8 cellular contexts compared by ENCODE assay signal in the genomic region with DNA sequence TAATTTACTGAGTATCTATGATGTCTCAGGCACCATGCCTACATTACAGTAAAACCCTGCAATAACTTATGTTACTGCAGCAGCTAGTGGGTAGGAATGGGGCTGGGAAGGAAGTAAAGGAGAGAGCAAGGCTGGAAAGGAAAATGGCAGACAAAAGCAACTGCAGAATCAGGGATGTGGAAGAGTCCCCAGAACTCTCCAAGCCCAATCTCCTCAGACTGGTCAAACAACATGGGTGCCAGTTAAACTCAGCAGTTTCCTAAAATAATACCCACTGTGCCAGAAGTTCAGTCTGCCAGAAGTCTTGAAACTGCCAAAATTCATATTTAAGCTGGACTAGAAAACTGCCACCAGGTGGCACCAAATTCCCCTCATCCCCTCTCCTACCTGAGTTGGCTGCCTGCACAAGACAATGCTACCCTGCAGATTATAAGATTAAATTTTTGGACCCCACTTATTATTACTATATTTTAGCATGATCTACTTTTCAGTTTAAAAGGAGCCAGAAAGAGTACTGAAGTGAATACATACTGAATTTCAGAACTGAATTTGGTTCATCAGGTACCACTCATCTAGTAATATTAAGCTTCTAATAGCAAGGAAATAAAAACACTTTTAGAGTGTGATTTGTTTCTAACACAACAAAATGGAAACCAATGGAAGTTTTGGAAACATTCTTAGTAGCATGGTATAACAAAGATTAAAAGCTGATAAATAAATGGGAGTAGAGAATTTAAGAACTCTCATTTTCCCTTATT.
A peak's percentile ranks its signal among the peaks of the same experiment; 100 is the strongest.
DNase-seq lines count a peak whose midpoint lies in the region; ATAC-seq, FAIRE-seq and TF ChIP-seq lines count a peak whose summit lies in the region.

No MANE protein-coding gene starts in this region.

- H3K9me3 ChIP-seq in lower lobe of right lung: no peaks in the 10 kb centered on the region

- no peaks in the 10 kb centered on the region for H3K27me3 Mint-ChIP-seq in activated CD4-positive, alpha-beta T cell treated with anti-CD3 and anti-CD28 coated beads, Interleukin-2, amount 10 ng/mL, durations not matched to agents 7 days and 5 days

- H3K27ac ChIP-seq in lower lobe of right lung: no peak overlapping the region

- no peaks in the 10 kb centered on the region for H3K9me3 Mint-ChIP-seq in activated CD4-positive, alpha-beta T cell treated with anti-CD3 and anti-CD28 coated beads, Interleukin-2, amount 10 ng/mL, durations not matched to agents 7 days and 5 days

- H3K36me3 ChIP-seq in lower lobe of right lung: peaks cover 98% of the 10 kb centered on the region

- CTCF ChIA-PET in HEK293T (lab: Yijun Ruan, JAX): interaction anchor here (0.7 to 1.2 kb wide), 8 partner anchors 12 to 117 kb away, joined by 3 to 4 read pairs (median 3); no protein-coding TSS in a partner anchor
- CTCF ChIA-PET in activated CD4-positive, alpha-beta T cell treated with anti-CD3 and anti-CD28 coated beads, Interleukin-2, amount 10 ng/mL, durations not matched to agents 7 days and 5 days (lab: Charles Lee): interaction anchor here (0.6 to 1.8 kb wide), 12 partner anchors 13 to 126 kb away, joined by 3 to 10 read pairs (median 4); a partner anchor contains a TSS

- H3K27ac Mint-ChIP-seq in activated CD4-positive, alpha-beta T cell treated with anti-CD3 and anti-CD28 coated beads, Interleukin-2, amount 10 ng/mL, durations not matched to agents 7 days and 5 days: no peak overlapping the region

- intact Hi-C loops in lower lobe of right lung (cut with DNase I): no loop called here

- no peaks in the 10 kb centered on the region for H3K27me3 ChIP-seq in lower lobe of right lung (ENCODE audit: low read depth)

- DNase-seq in HEK293T (ENCODE audit: extremely low spot score) (peak; percentile 50), NCI-H345 (lab: John Stamatoyannopoulos, UW) (peak; percentile 41), dermis microvascular lymphatic vessel endothelial cell (ENCODE audit: low read depth in 2 of 2) (peak; percentile 57 to 79), lower lobe of right lung (peak; percentile 52), OCI-M2 (lab: John Stamatoyannopoulos, UW; ENCODE audit: unreplicated experiment) (no peak)
- peak; percentile 79 for DNase-seq in activated CD4-positive, alpha-beta T cell treated with anti-CD3 and anti-CD28 coated beads, Interleukin-2, amount 10 ng/mL, durations not matched to agents 7 days and 5 days
- DNase-seq in stimulated activated CD8-positive, alpha-beta memory T cell treated with anti-CD3 and anti-CD28 coated beads, Interleukin-15, amount 100 ng/mL, for 4 hours (ENCODE audit: low read depth in 2 of 2): peak; percentile 1 to 50

- POLR2A ChIA-PET in HEK293T (lab: Yijun Ruan, JAX): no interaction called here
- POLR2A ChIA-PET in activated CD4-positive, alpha-beta T cell treated with anti-CD3 and anti-CD28 coated beads, Interleukin-2, amount 10 ng/mL, durations not matched to agents 7 days and 5 days (lab: Charles Lee): interaction anchor here (0.6 kb wide), 1 partner anchor 358 kb away, joined by 3 read pairs; no protein-coding TSS in a partner anchor

- no peak overlapping the region for H3K4me3 ChIP-seq in lower lobe of right lung

- peak; percentile 57 to 64 for ATAC-seq in lower lobe of right lung

- peaks cover 48% of the 10 kb centered on the region for H3K36me3 Mint-ChIP-seq in activated CD4-positive, alpha-beta T cell treated with anti-CD3 and anti-CD28 coated beads, Interleukin-2, amount 10 ng/mL, durations not matched to agents 7 days and 5 days (ENCODE audit: low read depth)

- H3K4me1 Mint-ChIP-seq in activated CD4-positive, alpha-beta T cell treated with anti-CD3 and anti-CD28 coated beads, Interleukin-2, amount 10 ng/mL, durations not matched to agents 7 days and 5 days: peaks cover 2% of the 10 kb centered on the region

- H3K4me3 Mint-ChIP-seq in activated CD4-positive, alpha-beta T cell treated with anti-CD3 and anti-CD28 coated beads, Interleukin-2, amount 10 ng/mL, durations not matched to agents 7 days and 5 days: no peak overlapping the region

- FAIRE-seq in G401.6 (lab: Jason Lieb, UNC): peak; percentile 87

- TF ChIP-seq CTCF in lower lobe of right lung (IDR thresholded peaks at IDR 0.05): peak; percentile 73

- peaks cover 11% of the 10 kb centered on the region for H3K4me1 ChIP-seq in lower lobe of right lung

TF ChIP-seq in HEK293T, 16 proteins besides CTCF, POLR2A, EP300 and RAD21:
- no peak for TF ChIP-seq HDGF (IDR thresholded peaks at IDR 0.05; ENCODE audit: borderline replicate concordance)
- TF ChIP-seq TARDBP (IDR thresholded peaks at IDR 0.05): no peak
- TF ChIP-seq LEF1 (IDR thresholded peaks at IDR 0.05; ENCODE audit: borderline replicate concordance): no peak
- TF ChIP-seq NFRKB (IDR thresholded peaks at IDR 0.05): no peak
